8 cellular contexts compared by ENCODE assay signal in genomic region chr3:157087398-157088132, GRCh38.
A peak's percentile ranks its signal among the peaks of the same experiment; 100 is the strongest.
DNase-seq lines count a peak whose midpoint lies in the region; ATAC-seq and TF ChIP-seq lines count a peak whose summit lies in the region.

No MANE protein-coding gene starts in this region.

- no peaks in the 10 kb centered on the region for H3K36me3 ChIP-seq in body of pancreas (replicated peaks in 1 of 2; ENCODE audit: insufficient read depth in 1 of 2, low read depth in 2 of 2)
- H3K36me3 ChIP-seq in lung (ENCODE audit: control insufficient read depth in 2 of 2, insufficient read depth in 2 of 2, low read length in 2 of 2) = no peaks in the 10 kb centered on the region
- no peaks in the 10 kb centered on the region for H3K36me3 ChIP-seq in aorta (ENCODE audit: control insufficient read depth in 1 of 2, insufficient read depth in 2 of 2, low read length in 1 of 2)

- no peak overlapping the region for H3K4me3 ChIP-seq in body of pancreas
- H3K4me3 ChIP-seq in lung = no peak overlapping the region
- H3K4me3 ChIP-seq in aorta (ENCODE audit: low read length in 2 of 2) = peak overlapping the region in 1 of 2 donors; percentile 1

- no peak for ATAC-seq in left cardiac atrium
- ATAC-seq in body of pancreas = no peak
- ATAC-seq in lung (ENCODE audit: insufficient read depth, low FRiP score) = no peak
- ATAC-seq in aorta (ENCODE audit: low FRiP score) = no peak

- TF ChIP-seq CTCF in body of pancreas (IDR thresholded peaks at IDR 0.05) (no peak), lung (IDR thresholded peaks at IDR 0.05; ENCODE audit: control extremely low read depth, extremely low read depth) (no peak)

- DNase-seq in cardiac septum (ENCODE audit: low spot score) (peak; percentile 31), left cardiac atrium (no peak), body of pancreas (no peak), lung (ENCODE audit: low spot score) (no peak), aorta (no peak), H4 (ENCODE audit: low spot score) (no peak), SHP77 treated with DMSO at 0.1 percent for 48 hours (lab: John Stamatoyannopoulos, UW) (no peak), DMS 273 treated with DMSO at 0.1 percent for 48 hours (lab: John Stamatoyannopoulos, UW) (no peak)

- TF ChIP-seq POLR2A in body of pancreas (IDR thresholded peaks at IDR 0.05) = no peak

- H3K27me3 ChIP-seq in body of pancreas = no peaks in the 10 kb centered on the region
- H3K27me3 ChIP-seq in lung (ENCODE audit: control insufficient read depth, insufficient read depth) = no peaks in the 10 kb centered on the region
- no peaks in the 10 kb centered on the region for H3K27me3 ChIP-seq in aorta (ENCODE audit: control insufficient read depth in 1 of 2, insufficient read depth in 2 of 2, low read length in 1 of 2)

- no peaks in the 10 kb centered on the region for H3K9me3 ChIP-seq in body of pancreas
- peaks cover 0 to 2% of the 10 kb centered on the region in 2 donors for H3K9me3 ChIP-seq in lung (ENCODE audit: control insufficient read depth in 2 of 2, insufficient read depth in 1 of 2, low read length in 1 of 2)
- no peaks in the 10 kb centered on the region for H3K9me3 ChIP-seq in aorta (ENCODE audit: control insufficient read depth, low read length)

- H3K27ac ChIP-seq in body of pancreas (peak overlapping the region; percentile 99 to 100 (median 100)), lung (ENCODE audit: low read depth in 1 of 2, low read length in 1 of 2) (peak overlapping the region; percentile 99 to 100), aorta (ENCODE audit: low read depth in 1 of 2, low read length in 2 of 2) (peak overlapping the region; percentile 40 to 75)

- WGBS in body of pancreas, 2 donors = 26 to 32% methylated on average over 6 of the region's 6 CpGs
- WGBS in lung, 2 donors = 67 to 86% methylated on average over 6 of the region's 6 CpGs
- WGBS in aorta, 2 donors = 22 to 31% methylated on average over 6 of the region's 6 CpGs

- H3K4me1 ChIP-seq in body of pancreas (peaks cover 44% of the 10 kb centered on the region), lung (ENCODE audit: control insufficient read depth in 2 of 2, insufficient read depth in 2 of 2, low read length in 2 of 2) (peaks cover 6 to 13% of the 10 kb centered on the region in 2 donors), aorta (ENCODE audit: control insufficient read depth in 1 of 2, insufficient read depth in 2 of 2, low read length in 2 of 2) (peaks cover 5 to 11% of the 10 kb centered on the region in 2 donors)

- intact Hi-C loops in cardiac septum (cut with DNase I) (loop anchor here (2.0 to 5.0 kb wide), 8 partner anchors 27 to 935 kb away; partner anchors contain the start of genes CCNL1, LEKR1, SSR3 and TIPARP), left cardiac atrium (cut with DNase I) (loop anchor here (5.0 kb wide), 2 partner anchors 45 to 540 kb away; no protein-coding TSS in a partner anchor), body of pancreas (cut with DNase I) (no loop called here), aorta (cut with DNase I) (loop anchor here (5.0 to 10.0 kb wide), 6 partner anchors 45 to 1233 kb away; partner anchors contain the start of genes SLC33A1 (in 1 of the 2) and TIPARP (in 1 of the 2))
